In genomic region chr15:100048736-100049135, GRCh38 we compare ENCODE assay signal across 27 cellular contexts.
"Had no signal": no experiment of that assay in that cellular context is flagged by ENCODE, and none has a peak within 500 bp of the region (broad histone marks: within the 10 kb centered on the region; RNA-seq: fewer than 3 reads in every experiment).

No MANE protein-coding gene starts in this region.

- H3K4me3 Mint-ChIP-seq: activated CD4-positive, alpha-beta memory T cell treated with anti-CD3 and anti-CD28 coated beads for 36 hours; activated CD4-positive, alpha-beta T cell treated with anti-CD3 and anti-CD28 coated beads for 36 hours; activated CD4-positive, alpha-beta T cell treated with anti-CD3 and anti-CD28 coated beads, Interleukin-2, amount 10 ng/mL, durations not matched to agents 24 days and 14 days; activated naive CD8-positive, alpha-beta T cell; activated T-cell treated with anti-CD3 and anti-CD28 coated beads, Interleukin-2, amount 50 U/mL, for 24 hours; activated T-cell treated with anti-CD3 and anti-CD28 coated beads, Interleukin-2, amount 50 U/mL, for 72 hours; effector memory CD8-positive, alpha-beta T cell had no signal

- H3K27ac ChIP-seq: brain microvascular endothelial cell, esophagus muscularis mucosa, foreskin keratinocyte, gastrocnemius medialis had no signal

- H3K27ac Mint-ChIP-seq: activated CD4-positive, alpha-beta memory T cell treated with anti-CD3 and anti-CD28 coated beads for 36 hours; activated CD4-positive, alpha-beta T cell treated with anti-CD3 and anti-CD28 coated beads for 36 hours; activated CD4-positive, alpha-beta T cell treated with anti-CD3 and anti-CD28 coated beads, Interleukin-2, amount 10 ng/mL, durations not matched to agents 24 days and 14 days; activated naive CD8-positive, alpha-beta T cell; activated T-cell treated with anti-CD3 and anti-CD28 coated beads, Interleukin-2, amount 50 U/mL, for 24 hours; activated T-cell treated with anti-CD3 and anti-CD28 coated beads, Interleukin-2, amount 50 U/mL, for 72 hours had no signal

- H3K36me3 ChIP-seq: brain microvascular endothelial cell, gastrocnemius medialis had no signal

- ATAC-seq: activated CD4-positive, alpha-beta T cell treated with anti-CD3 and anti-CD28 coated beads for 36 hours; activated T-cell treated with anti-CD3 and anti-CD28 coated beads, Interleukin-2, amount 50 U/mL, for 72 hours; effector memory CD8-positive, alpha-beta T cell; foreskin keratinocyte; gastrocnemius medialis had no signal

- DNase-seq: activated CD4-positive, alpha-beta memory T cell treated with anti-CD3 and anti-CD28 coated beads for 36 hours; activated CD4-positive, alpha-beta T cell treated with anti-CD3 and anti-CD28 coated beads for 36 hours; activated CD4-positive, alpha-beta T cell treated with anti-CD3 and anti-CD28 coated beads, Interleukin-2, amount 10 ng/mL, durations not matched to agents 24 days and 14 days; activated CD4-positive, CD25-positive, alpha-beta regulatory T cell; activated CD4-positive, CD25-positive, alpha-beta regulatory T cell treated with anti-CD3 and anti-CD28 coated beads, Interleukin-2, amount 50 U/mL, for 72 hours; activated CD8-positive, alpha-beta memory T cell treated with anti-CD3 and anti-CD28 coated beads, Interleukin-2, amount 50 U/mL, for 48 hours; activated gamma-delta T cell treated with Interleukin-2 at 50 U/mL for 16 hours; activated naive CD4-positive, alpha-beta T cell treated with anti-CD3 and anti-CD28 coated beads, Interleukin-2, amount 50 U/mL, for 16 hours; activated naive CD4-positive, alpha-beta T cell treated with Interleukin-2 at 50 U/mL for 16 hours; activated T-cell treated with anti-CD3 and anti-CD28 coated beads for 4 hours; activated T-cell treated with anti-CD3 and anti-CD28 coated beads, Interleukin-2, amount 50 U/mL, for 24 hours; activated T-cell treated with anti-CD3 and anti-CD28 coated beads, Interleukin-2, amount 50 U/mL, for 72 hours; amniotic stem cell; anterior cingulate cortex; brain microvascular endothelial cell; caudate nucleus; cortex of kidney; dermis blood vessel endothelial cell; effector CD4-positive, alpha-beta T cell; effector memory CD8-positive, alpha-beta T cell; erythroblast; foreskin keratinocyte; gastrocnemius medialis; glutamatergic neuron; T-helper 2 cell had no signal

- H3K9me3 ChIP-seq: esophagus muscularis mucosa, gastrocnemius medialis had no signal

- H3K4me3 ChIP-seq: esophagus muscularis mucosa, gastrocnemius medialis had no signal

- H3K4me1 Mint-ChIP-seq: activated CD4-positive, alpha-beta T cell treated with anti-CD3 and anti-CD28 coated beads for 36 hours had no signal

- H3K27me3 ChIP-seq: brain microvascular endothelial cell, esophagus muscularis mucosa, gastrocnemius medialis had no signal

- H3K27me3 Mint-ChIP-seq: activated CD4-positive, alpha-beta memory T cell treated with anti-CD3 and anti-CD28 coated beads for 36 hours; activated CD4-positive, alpha-beta T cell treated with anti-CD3 and anti-CD28 coated beads for 36 hours; activated CD4-positive, alpha-beta T cell treated with anti-CD3 and anti-CD28 coated beads, Interleukin-2, amount 10 ng/mL, durations not matched to agents 24 days and 14 days; activated naive CD8-positive, alpha-beta T cell; activated T-cell treated with anti-CD3 and anti-CD28 coated beads, Interleukin-2, amount 50 U/mL, for 24 hours had no signal
